ENCODE assay signal across 12 cellular contexts in the genomic region with DNA sequence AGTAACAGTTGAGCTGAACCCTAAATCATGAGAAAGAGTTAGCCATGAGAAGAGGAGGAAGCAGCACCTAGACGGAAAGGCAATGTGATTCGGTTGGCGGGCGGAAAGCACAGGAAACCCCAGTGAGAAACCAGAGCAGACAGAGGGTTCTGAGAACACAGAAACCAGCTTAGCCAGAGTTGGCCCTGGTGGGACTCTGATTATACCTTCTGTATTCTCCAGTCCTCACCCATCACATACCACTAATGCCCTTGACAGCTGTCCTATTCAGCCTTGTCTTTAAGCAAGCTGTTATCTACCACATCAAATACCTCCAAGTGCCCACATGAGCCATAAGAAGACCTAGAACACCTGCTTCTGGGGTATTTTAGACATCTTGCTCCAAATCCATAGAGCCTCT. TPM values are rescaled to one million over a fixed set of nuclear protein-coding genes. Genes with fewer than 3 reads are reported as not detected.
DNase-seq lines count a peak whose midpoint lies in the region; ATAC-seq and TF ChIP-seq lines count a peak whose summit lies in the region.
"Had no signal": no experiment of that assay in that cellular context is flagged by ENCODE, and none has a peak within 500 bp of the region (broad histone marks: within the 10 kb centered on the region; RNA-seq: fewer than 3 reads in every experiment).

No MANE protein-coding gene starts in this region.

- H3K36me3 ChIP-seq in gastroesophageal sphincter, result no peaks in the 10 kb centered on the region

- H3K4me1 Mint-ChIP-seq in effector memory CD8-positive, alpha-beta T cell (ENCODE audit: low read depth in 2 of 2), result peaks cover 15 to 20% of the 10 kb centered on the region in 2 donors

- H3K4me3 ChIP-seq in gastroesophageal sphincter, result no peak overlapping the region

- TF ChIP-seq CTCF in gastroesophageal sphincter (IDR thresholded peaks at IDR 0.05), result no peak

- DNase-seq in D341Med (ENCODE audit: low spot score) (peak; percentile 49), Kasumi-1 (lab: John Stamatoyannopoulos, UW) (peak; percentile 53 to 63), NCI-H146 treated with DMSO at 0.1 percent for 48 hours (lab: John Stamatoyannopoulos, UW; ENCODE audit: unreplicated experiment) (no peak), SHP77 treated with DMSO at 0.1 percent for 48 hours (lab: John Stamatoyannopoulos, UW) (no peak), SKM-1 (lab: John Stamatoyannopoulos, UW; ENCODE audit: unreplicated experiment) (no peak)
- DNase-seq in effector memory CD8-positive, alpha-beta T cell, result peak; percentile 22 to 44 (median 37)
- DNase-seq: CD4-positive, alpha-beta T cell; cerebellar nuclear complex; midbrain; substantia nigra had no signal

- peaks cover 0 to 15% (median 0%) of the 10 kb centered on the region in 3 donors for H3K4me1 ChIP-seq in gastroesophageal sphincter

- no peaks in the 10 kb centered on the region for H3K27me3 ChIP-seq in gastroesophageal sphincter

- H3K27ac ChIP-seq in gastroesophageal sphincter, result no peak overlapping the region

- H3K27me3 Mint-ChIP-seq in effector memory CD8-positive, alpha-beta T cell, result no peaks in the 10 kb centered on the region

- TF ChIP-seq EP300 in gastroesophageal sphincter (IDR thresholded peaks at IDR 0.05), result no peak

- no peak for TF ChIP-seq POLR2A in gastroesophageal sphincter (IDR thresholded peaks at IDR 0.05)

- no peaks in the 10 kb centered on the region for H3K9me3 Mint-ChIP-seq in effector memory CD8-positive, alpha-beta T cell
- H3K9me3 Mint-ChIP-seq: CD4-positive, alpha-beta T cell had no signal

- H3K9me3 ChIP-seq in gastroesophageal sphincter, result no peaks in the 10 kb centered on the region

- ATAC-seq in GM18873 (IDR thresholded peaks at IDR 0.05; ENCODE audit: low FRiP score, unreplicated experiment) (peak; percentile 58), gastroesophageal sphincter (no peak)
- ATAC-seq in effector memory CD8-positive, alpha-beta T cell (replicated peaks), result peak; percentile 88

- H3K4me3 Mint-ChIP-seq in effector memory CD8-positive, alpha-beta T cell, result peak overlapping the region in 1 of 2 donors; percentile 61
- H3K4me3 Mint-ChIP-seq: CD4-positive, alpha-beta T cell had no signal

- 96% methylated on average over 4 of the region's 4 CpGs; no CpG with 5 or more reads in 1 of the 2 donors for WGBS in gastroesophageal sphincter (ENCODE audit: low coverage in 1 of 2), 2 donors

- no peaks in the 10 kb centered on the region for H3K36me3 Mint-ChIP-seq in effector memory CD8-positive, alpha-beta T cell (ENCODE audit: insufficient read depth)

- peak overlapping the region in 1 of 2 donors; percentile 13 for H3K27ac Mint-ChIP-seq in effector memory CD8-positive, alpha-beta T cell
- H3K27ac Mint-ChIP-seq: CD4-positive, alpha-beta T cell had no signal

RNA-seq across cellular contexts. Expression of gene LRRC1, which starts 58.9 kb away (rescaled TPM):
- total RNA-seq in gastroesophageal sphincter, result 10 to 100 TPM; 12.4 to 28.3 (median 15.5) TPM

Comparison
In these comparisons a context has a peak if more than half of its experiments do, and no peak if none do; other contexts are left out.
1. DNase-seq: peak in D341Med (single experiment), Kasumi-1 (2 of 2) and effector memory CD8-positive, alpha-beta T cell (3 of 3); none in NCI-H146 treated with DMSO at 0.1 percent for 48 hours (single experiment), SHP77 treated with DMSO at 0.1 percent for 48 hours (single experiment) and SKM-1 (single experiment).